In genomic region chr2:204504594-204504993, GRCh38 we compare ENCODE assay signal across 22 cellular contexts. TPM values are rescaled to one million over a fixed set of nuclear protein-coding genes. Genes with fewer than 3 reads are reported as not detected.
DNase-seq lines count a peak whose midpoint lies in the region; TF ChIP-seq lines count a peak whose summit lies in the region.
"Had no signal": no experiment of that assay in that cellular context is flagged by ENCODE, and none has a peak within 500 bp of the region (broad histone marks: within the 10 kb centered on the region; RNA-seq: fewer than 3 reads in every experiment).

No MANE protein-coding gene starts in this region.

- intact Hi-C loops in MCF 10A (cut with micrococcal nuclease) (no loop called here), mammary epithelial cell (cut with micrococcal nuclease) (no loop called here), ovary (cut with DNase I) (no loop called here)

- in situ Hi-C loops in mammary epithelial cell (cut with MboI; ENCODE audit: low sequenced_read_pairs in 2 of 2): no loop called here

- DNase-seq in MCF 10A (ENCODE audit: unreplicated experiment) (no peak), mammary epithelial cell (no peak), NCI-H146 treated with DMSO at 0.1 percent for 48 hours (lab: John Stamatoyannopoulos, UW; ENCODE audit: unreplicated experiment) (peak; percentile 7), osteoblast (ENCODE audit: insufficient read length, low spot score, missing footprints) (no peak), LoVo (ENCODE audit: low spot score) (no peak), ovary (no peak)
- DNase-seq in effector memory CD4-positive, alpha-beta T cell: no peak
- DNase-seq: 8988T; ACHN; AML-193; BE2C; CD4-positive, alpha-beta T cell; CD8-positive, alpha-beta memory T cell; DMS 273 treated with DMSO at 0.1 percent for 48 hours; DMS79; GDM1; H9 had no signal

- H3K36me3 ChIP-seq in mammary epithelial cell (ENCODE audit: insufficient read depth, low read length) (no peaks in the 10 kb centered on the region), osteoblast (ENCODE audit: insufficient read depth, low read length) (no peaks in the 10 kb centered on the region), ovary (no peaks in the 10 kb centered on the region)
- H3K36me3 ChIP-seq in effector memory CD4-positive, alpha-beta T cell (ENCODE audit: control insufficient read depth, insufficient read depth, low read length): no peaks in the 10 kb centered on the region
- H3K36me3 ChIP-seq: BE2C; BLaER1 treated with 17β-estradiol and CSF1 and Interleukin-3, amounts not matched to agents 10 nM and 100 nM had no signal

- TF ChIP-seq POLR2A in ovary (IDR thresholded peaks at IDR 0.05): no peak

- peak overlapping the region; percentile 64 for H3K27ac Mint-ChIP-seq in MCF 10A (ENCODE audit: low read depth, unreplicated experiment)
- H3K27ac Mint-ChIP-seq: CD14-positive monocyte; CD4-positive, alpha-beta T cell; CD8-positive, alpha-beta memory T cell; GM23338; H9 had no signal

- CTCF ChIA-PET in MCF 10A (lab: Yijun Ruan, JAX): interaction anchor here (0.6 to 1.1 kb wide), 2 partner anchors 37 to 81 kb away, joined by 3 read pairs; no protein-coding TSS in a partner anchor
- CTCF ChIA-PET in mammary epithelial cell (lab: Charles Lee; ENCODE audit: low non-redundant PET): no interaction called here

- H3K27me3 Mint-ChIP-seq in MCF 10A (ENCODE audit: insufficient read depth, unreplicated experiment): no peaks in the 10 kb centered on the region

- TF ChIP-seq CTCF in MCF 10A (IDR thresholded peaks at IDR 0.05; ENCODE audit: unreplicated experiment) (no peak), mammary epithelial cell (conservative IDR thresholded peaks at IDR 0.05 in 1 of 2, IDR thresholded peaks at IDR 0.05 in 1 of 2; ENCODE audit: extremely low read depth in 1 of 2, insufficient read depth in 1 of 2, low read depth in 1 of 2, low read length in 2 of 2) (no peak), osteoblast (IDR thresholded peaks at IDR 0.05; ENCODE audit: extremely low read depth, low read depth, low read length) (no peak), ovary (IDR thresholded peaks at IDR 0.05) (no peak)

- no peaks in the 10 kb centered on the region for H3K4me1 Mint-ChIP-seq in MCF 10A (ENCODE audit: insufficient read depth, unreplicated experiment)
- H3K4me1 Mint-ChIP-seq: CD14-positive monocyte; CD8-positive, alpha-beta memory T cell; GM23338; H9 had no signal

- H3K79me2 ChIP-seq in mammary epithelial cell (ENCODE audit: insufficient read depth, low read length) (no peaks in the 10 kb centered on the region), osteoblast (ENCODE audit: insufficient read depth, low read length) (no peaks in the 10 kb centered on the region)

- no peak overlapping the region for H3K27ac ChIP-seq in mammary epithelial cell (ENCODE audit: insufficient read depth, low read depth, low read length)
- peak overlapping the region; percentile 79 for H3K27ac ChIP-seq in osteoblast (ENCODE audit: low read depth, low read length)
- H3K27ac ChIP-seq in effector memory CD4-positive, alpha-beta T cell (ENCODE audit: insufficient read depth, low read length, poor library complexity, severe bottlenecking): no peak overlapping the region
- no peak overlapping the region for H3K27ac ChIP-seq in ovary
- H3K27ac ChIP-seq: A549; BLaER1 treated with 17β-estradiol and CSF1 and Interleukin-3, amounts not matched to agents 10 nM and 100 nM had no signal

- H3K4me2 ChIP-seq in mammary epithelial cell (ENCODE audit: insufficient read depth, low read depth, low read length): no peak overlapping the region
- H3K4me2 ChIP-seq in osteoblast (ENCODE audit: insufficient read depth, low read length): no peak overlapping the region
- H3K4me2 ChIP-seq: A549; BLaER1 treated with 17β-estradiol and CSF1 and Interleukin-3, amounts not matched to agents 10 nM and 100 nM; GM23338 had no signal

- no peaks in the 10 kb centered on the region for H3K9me3 Mint-ChIP-seq in MCF 10A (ENCODE audit: unreplicated experiment)
- H3K9me3 Mint-ChIP-seq: CD14-positive monocyte; CD4-positive, alpha-beta T cell; CD8-positive, alpha-beta memory T cell; GM23338; H9 had no signal

- no peak overlapping the region for H3K4me3 Mint-ChIP-seq in MCF 10A (ENCODE audit: unreplicated experiment)
- H3K4me3 Mint-ChIP-seq: CD14-positive monocyte; CD4-positive, alpha-beta T cell; CD8-positive, alpha-beta memory T cell; GM23338; H9 had no signal

- H3K36me3 Mint-ChIP-seq in MCF 10A (ENCODE audit: insufficient read depth, unreplicated experiment): no peaks in the 10 kb centered on the region
- H3K36me3 Mint-ChIP-seq: CD14-positive monocyte; CD8-positive, alpha-beta memory T cell had no signal

- no peak for TF ChIP-seq EP300 in ovary (IDR thresholded peaks at IDR 0.05)

- H3K4me3 ChIP-seq in mammary epithelial cell (replicated peaks in 1 of 3; ENCODE audit: insufficient read depth in 1 of 3, low read depth in 2 of 3, low read length in 3 of 3) (no peak overlapping the region), osteoblast (ENCODE audit: insufficient read depth, low read length) (no peak overlapping the region), ovary (no peak overlapping the region)
- H3K4me3 ChIP-seq in effector memory CD4-positive, alpha-beta T cell (ENCODE audit: insufficient read depth, low read depth, low read length, poor library complexity, severe bottlenecking): no peak overlapping the region
- H3K4me3 ChIP-seq: A549; BLaER1 treated with 17β-estradiol and CSF1 and Interleukin-3, amounts not matched to agents 10 nM and 100 nM; GM12878; GM23338 had no signal

- dilution Hi-C loops in mammary epithelial cell (cut with HindIII; ENCODE audit: low sequenced_read_pairs): no loop called here

- BruUV-seq in MCF 10A (replicated peaks; lab: Mats Ljungman, UMichigan): no TSS peak
- no TSS peak for BruUV-seq in mammary epithelial cell (replicated peaks; lab: Mats Ljungman, UMichigan)

- H3K4me1 ChIP-seq in mammary epithelial cell (ENCODE audit: insufficient read depth, low read length): no peaks in the 10 kb centered on the region
- peaks cover 10% of the 10 kb centered on the region for H3K4me1 ChIP-seq in osteoblast (ENCODE audit: insufficient read depth, low read length)
- no peaks in the 10 kb centered on the region for H3K4me1 ChIP-seq in effector memory CD4-positive, alpha-beta T cell (ENCODE audit: control insufficient read depth, insufficient read depth, low read length, poor library complexity, severe bottlenecking)
- peaks cover 4% of the 10 kb centered on the region for H3K4me1 ChIP-seq in ovary (ENCODE audit: insufficient read depth)
- H3K4me1 ChIP-seq: A549, BE2C had no signal

- no peak overlapping the region for H2AFZ ChIP-seq in mammary epithelial cell (ENCODE audit: low read depth, low read length)
- H2AFZ ChIP-seq in osteoblast (ENCODE audit: low read length): no peak overlapping the region
- H2AFZ ChIP-seq: GM23338 had no signal

- H3K9me3 ChIP-seq in mammary epithelial cell (replicated peaks; ENCODE audit: insufficient read depth, low read length) (no peaks in the 10 kb centered on the region), osteoblast (ENCODE audit: low read depth, low read length) (no peaks in the 10 kb centered on the region), ovary (no peaks in the 10 kb centered on the region)
- H3K9me3 ChIP-seq in effector memory CD4-positive, alpha-beta T cell (ENCODE audit: control insufficient read depth, low read length): no peaks in the 10 kb centered on the region
- H3K9me3 ChIP-seq: A549; BE2C; BLaER1 treated with 17β-estradiol and CSF1 and Interleukin-3, amounts not matched to agents 10 nM and 100 nM had no signal

- H3K27me3 ChIP-seq in mammary epithelial cell (ENCODE audit: insufficient read depth, low read length) (no peaks in the 10 kb centered on the region), osteoblast (ENCODE audit: insufficient read depth, low read length) (no peaks in the 10 kb centered on the region), ovary (no peaks in the 10 kb centered on the region)
- no peaks in the 10 kb centered on the region for H3K27me3 ChIP-seq in effector memory CD4-positive, alpha-beta T cell (replicated peaks; ENCODE audit: control insufficient read depth, insufficient read depth, low read length, poor library complexity, severe bottlenecking)
- H3K27me3 ChIP-seq: BE2C; BLaER1 treated with 17β-estradiol and CSF1 and Interleukin-3, amounts not matched to agents 10 nM and 100 nM had no signal

- POLR2A ChIA-PET in MCF 10A (lab: Yijun Ruan, JAX): interaction anchor here (1.2 kb wide), 1 partner anchor 29 kb away, joined by 4 read pairs; no protein-coding TSS in a partner anchor

- 79% methylated on average over 2 of the region's 2 CpGs for WGBS in mammary epithelial cell (ENCODE audit: low coverage, missing lambda C conversion rate)
- WGBS in ovary, 3 donors: 97 to 99% (median 98%) methylated on average over 2 of the region's 2 CpGs

- H3K9ac ChIP-seq in mammary epithelial cell (ENCODE audit: insufficient read depth, low read length): no peak overlapping the region
- H3K9ac ChIP-seq: BLaER1 treated with 17β-estradiol and CSF1 and Interleukin-3, amounts not matched to agents 10 nM and 100 nM had no signal

- H4K20me1 ChIP-seq in mammary epithelial cell (ENCODE audit: insufficient read depth, low read length) (no peaks in the 10 kb centered on the region), osteoblast (ENCODE audit: insufficient read depth, low read length) (no peaks in the 10 kb centered on the region)
- H4K20me1 ChIP-seq: BLaER1 treated with 17β-estradiol and CSF1 and Interleukin-3, amounts not matched to agents 10 nM and 100 nM had no signal

RNA-seq across cellular contexts. Expression of gene PARD3B, which starts 40.7 kb away (rescaled TPM):
- total RNA-seq in MCF 10A (2022) (8.4 and 11.6 TPM in 2 replicates), mammary epithelial cell (1 to 10 TPM; 4.1 to 6.5 TPM), osteoblast (20.3 and 22.4 TPM in 2 replicates), ovary (10 to 100 TPM; 21.4 to 46.6 (median 29.7) TPM)
- polyA plus RNA-seq in mammary epithelial cell (0.19 TPM), ovary (10 to 100 TPM in 1 of 2 donors, 1 to 10 TPM in 1; 8.2 to 16.7 TPM)
- not detected for polyA minus RNA-seq in mammary epithelial cell
- polyA plus RNA-seq: CD14-positive monocyte; CD8-positive, alpha-beta memory T cell had no signal
